In genomic region chr2:215407061-215407460, GRCh38 we compare ENCODE assay signal across 1 cellular context.
TF ChIP-seq lines count a peak whose summit lies in the region.

No MANE protein-coding gene starts in this region.

TF ChIP-seq in HepG2, 621 proteins besides CTCF, POLR2A, EP300 and RAD21 (continued from another document):
- no peak for TF ChIP-seq SRSF1 (optimal IDR thresholded peaks at IDR 0.05; ENCODE audit: low read depth, low read length)
- no peak for TF ChIP-seq ZNF160 (CRISPR knock-in tag; IDR thresholded peaks at IDR 0.05)
- no peak for TF ChIP-seq ISX (CRISPR knock-in tag; conservative IDR thresholded peaks at IDR 0.05)
- no peak for TF ChIP-seq ZNF615 (CRISPR knock-in tag; IDR thresholded peaks at IDR 0.05; ENCODE audit: borderline replicate concordance)
- no peak for TF ChIP-seq ZNF331 (CRISPR knock-in tag; IDR thresholded peaks at IDR 0.05)
- no peak for TF ChIP-seq GRHL1 (CRISPR knock-in tag; conservative IDR thresholded peaks at IDR 0.05)
- peak; percentile 99 for TF ChIP-seq RBM22 (optimal IDR thresholded peaks at IDR 0.05; ENCODE audit: low read length)
- TF ChIP-seq KDM4B (CRISPR knock-in tag; IDR thresholded peaks at IDR 0.05) = no peak
- TF ChIP-seq ZBTB43 (CRISPR knock-in tag; conservative IDR thresholded peaks at IDR 0.05) = no peak
- TF ChIP-seq ZNF704 (CRISPR knock-in tag; IDR thresholded peaks at IDR 0.05; ENCODE audit: borderline replicate concordance) = no peak
- TF ChIP-seq ETV6 (CRISPR knock-in tag; conservative IDR thresholded peaks at IDR 0.05) = no peak
- no peak for TF ChIP-seq ZNF333 (CRISPR knock-in tag; IDR thresholded peaks at IDR 0.05; ENCODE audit: borderline replicate concordance)
- TF ChIP-seq RELA (CRISPR knock-in tag; IDR thresholded peaks at IDR 0.05) = no peak
- peak; percentile 64 for TF ChIP-seq RBFOX2 (IDR thresholded peaks at IDR 0.05; ENCODE audit: low read depth, low read length)
- TF ChIP-seq ZNF383 (CRISPR knock-in tag; IDR thresholded peaks at IDR 0.05; ENCODE audit: borderline replicate concordance) = no peak
- peak; percentile 82; the same call in 1 of the 2 replicates for TF ChIP-seq POLR2AphosphoS2 (IDR thresholded peaks at IDR 0.05; ENCODE audit: low read depth, low read length)
- no peak for TF ChIP-seq FOXJ3 (CRISPR knock-in tag; IDR thresholded peaks at IDR 0.05; ENCODE audit: borderline replicate concordance)
- TF ChIP-seq KLF15 (CRISPR knock-in tag; IDR thresholded peaks at IDR 0.05; ENCODE audit: borderline replicate concordance) = no peak
- 0 out of 2 replicates have a peak, but pooled peaks have one; percentile 8 for TF ChIP-seq BRCA1 (CRISPR knock-in tag; IDR thresholded peaks at IDR 0.05)
- TF ChIP-seq CHD2 (IDR thresholded peaks at IDR 0.05; ENCODE audit: low read depth, low read length) = no peak
- TF ChIP-seq ZNF33B (CRISPR knock-in tag; IDR thresholded peaks at IDR 0.05) = no peak
- TF ChIP-seq MBD4 (IDR thresholded peaks at IDR 0.05; ENCODE audit: borderline replicate concordance, low read length) = peak; percentile 49; the same call in 1 of the 2 replicates
- TF ChIP-seq POLR2G (IDR thresholded peaks at IDR 0.05; ENCODE audit: low read depth, low read length) = peak; percentile 45; the same call in 1 of the 2 replicates
